8 cellular contexts compared by ENCODE assay signal in the genomic region with DNA sequence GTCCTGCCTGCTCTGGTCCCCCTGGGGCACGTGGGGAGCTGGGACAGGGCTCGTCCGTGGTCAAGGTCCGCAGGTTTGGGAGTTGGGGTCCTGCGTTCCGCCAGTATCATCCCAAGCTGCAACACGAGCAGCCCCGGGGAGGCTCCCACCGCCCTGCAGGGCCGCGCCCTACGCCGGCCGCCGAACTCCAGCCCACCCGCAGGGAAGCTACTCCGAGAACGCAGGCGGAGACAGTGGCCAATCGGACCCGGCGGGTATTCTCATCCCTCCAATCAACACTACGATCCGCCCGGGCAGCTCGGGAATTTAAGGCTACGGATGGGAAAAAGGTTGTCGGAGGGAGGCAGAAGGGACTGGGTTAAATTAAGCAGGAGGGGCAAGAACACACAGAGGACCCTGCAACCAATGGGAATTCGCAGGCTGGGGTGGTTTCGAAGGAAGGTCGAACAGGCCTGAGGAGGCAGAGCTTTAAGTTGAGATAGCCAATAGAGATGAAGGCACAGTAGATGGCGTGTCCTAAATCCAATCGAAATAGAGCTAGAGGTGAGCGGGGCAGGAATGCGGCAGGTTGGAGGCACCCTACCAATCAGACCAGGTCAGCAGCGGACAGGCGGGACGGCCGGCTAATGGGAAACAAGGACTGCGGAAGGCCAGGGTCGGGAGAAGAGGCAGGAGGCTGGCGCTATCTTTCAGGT. TPM values are rescaled to one million over a fixed set of nuclear protein-coding genes. Genes with fewer than 3 reads are reported as not detected.
DNase-seq lines count a peak whose midpoint lies in the region; ATAC-seq and TF ChIP-seq lines count a peak whose summit lies in the region.

No MANE protein-coding gene starts in this region.

- TF ChIP-seq CTCF in GM12865 (IDR thresholded peaks at IDR 0.05; ENCODE audit: insufficient read depth, low read depth, low read length, missing control alignments) (no peak), parathyroid adenoma (IDR thresholded peaks at IDR 0.05) (no peak), transverse colon (IDR thresholded peaks at IDR 0.05) (no peak)

- ATAC-seq in HG02610 (IDR thresholded peaks at IDR 0.05; ENCODE audit: unreplicated experiment), result peak; percentile 76

- H2AFZ ChIP-seq in parathyroid adenoma, result peak overlapping the region; percentile 97

- H3K36me3 ChIP-seq in SK-N-MC (ENCODE audit: insufficient read depth, low read length) (peaks cover 14% of the 10 kb centered on the region), adipocyte (ENCODE audit: control insufficient read depth, insufficient read depth, low read length, severe bottlenecking) (peaks cover 15% of the 10 kb centered on the region), parathyroid adenoma (ENCODE audit: control insufficient read depth, insufficient read depth, low read length) (no peaks in the 10 kb centered on the region), transverse colon (peaks cover 0 to 16% (median 3%) of the 10 kb centered on the region in 4 donors)

- H3K9ac ChIP-seq in SK-N-MC (ENCODE audit: insufficient read length) (peak overlapping the region; percentile 89), adipocyte (ENCODE audit: low read length) (peak overlapping the region; percentile 100), parathyroid adenoma (peak overlapping the region; percentile 87)

- H3K9me3 ChIP-seq in SK-N-MC (ENCODE audit: low read depth, low read length) (no peaks in the 10 kb centered on the region), adipocyte (ENCODE audit: control insufficient read depth, low read length) (no peaks in the 10 kb centered on the region), parathyroid adenoma (ENCODE audit: control insufficient read depth, low read length) (no peaks in the 10 kb centered on the region), transverse colon (no peaks in the 10 kb centered on the region)

- TF ChIP-seq EP300 in transverse colon (IDR thresholded peaks at IDR 0.05; ENCODE audit: low read depth), result no peak

- H3K4me2 ChIP-seq in parathyroid adenoma (ENCODE audit: low read length), result peak overlapping the region; percentile 94

- TF ChIP-seq POLR2A in transverse colon (IDR thresholded peaks at IDR 0.05), result peak; percentile 32

- WGBS in transverse colon (ENCODE audit: low coverage in 1 of 2), 2 donors, result 0% methylated on average over 10 to 40 of the region's 42 CpGs

- peaks cover 2% of the 10 kb centered on the region for H3K79me2 ChIP-seq in parathyroid adenoma

- H3K27me3 ChIP-seq in adipocyte (replicated peaks; ENCODE audit: control insufficient read depth, insufficient read depth, low read length), result no peaks in the 10 kb centered on the region
- no peaks in the 10 kb centered on the region for H3K27me3 ChIP-seq in parathyroid adenoma (ENCODE audit: control insufficient read depth, insufficient read depth, low read length)
- H3K27me3 ChIP-seq in transverse colon, result no peaks in the 10 kb centered on the region

- intact Hi-C loops in cardiac septum (cut with DNase I) (loop anchor here (1.0 to 5.0 kb wide), 5 partner anchors 16 to 95 kb away; a partner anchor contains a TSS), transverse colon (cut with DNase I; ENCODE audit: low total_unique reads) (no loop called here)

- peak; percentile 100 for DNase-seq in GM12865 (ENCODE audit: low read depth)
- peak; percentile 95 for DNase-seq in NCI-H1092 (lab: John Stamatoyannopoulos, UW)
- peak; percentile 90 for DNase-seq in SK-N-MC (ENCODE audit: low read depth, low spot score)
- peak; percentile 99 for DNase-seq in adipocyte (ENCODE audit: low read depth)
- peak; percentile 99 for DNase-seq in cardiac septum (ENCODE audit: low spot score)
- DNase-seq in transverse colon, result peak; percentile 98

- H3K4me3 ChIP-seq in GM12865 (ENCODE audit: low read depth, low read length) (peak overlapping the region; percentile 97), SK-N-MC (peak overlapping the region; percentile 98), adipocyte (ENCODE audit: low read length) (peak overlapping the region; percentile 89), parathyroid adenoma (ENCODE audit: low read depth, low read length) (peak overlapping the region; percentile 92), transverse colon (peak overlapping the region; percentile 52 to 82 (median 62))

- in situ Hi-C loops in transverse colon (cut with MboI; ENCODE audit: low pct_ligation_motif_present in 1 of 4, low pct_unique_long_range_greater_than_20kb in 1 of 4, low sequenced_read_pairs in 3 of 4), result no loop called here

- peak overlapping the region; percentile 98 for H3K27ac ChIP-seq in SK-N-MC
- peak overlapping the region; percentile 99 for H3K27ac ChIP-seq in parathyroid adenoma
- peak overlapping the region; percentile 91 to 98 (median 96) for H3K27ac ChIP-seq in transverse colon

- peaks cover 38% of the 10 kb centered on the region for H3K4me1 ChIP-seq in adipocyte (ENCODE audit: control insufficient read depth, insufficient read depth, low read length)
- H3K4me1 ChIP-seq in parathyroid adenoma, result peaks cover 10% of the 10 kb centered on the region
- H3K4me1 ChIP-seq in transverse colon, result peaks cover 14 to 33% (median 26%) of the 10 kb centered on the region in 4 donors

RNA-seq across cellular contexts. Expression of a gene that starts 0.6 kb away (rescaled TPM):
- 104 TPM for total RNA-seq in cardiac septum
- 10 to 100 TPM in 3 of 4 donors, 1 to 10 TPM in 1; 8.2 to 64.7 (median 47.4) TPM for total RNA-seq in transverse colon

RNA-seq across cellular contexts. Expression of a gene that starts 16.1 kb away (rescaled TPM):
- 382 TPM for total RNA-seq in cardiac septum
- 100 to 1,000 TPM in 1 of 4 donors, 10 to 100 TPM in 1, 1 to 10 TPM in 2; 2.5 to 211 (median 12.9) TPM for total RNA-seq in transverse colon

RNA-seq across cellular contexts. Expression of a gene that starts 18.7 kb away (rescaled TPM):
- 204 TPM for total RNA-seq in cardiac septum
- total RNA-seq in transverse colon, result 1,000 to 10,000 TPM in 1 of 4 donors, 100 to 1,000 TPM in 3; 743 to 1,049 (median 945) TPM

RNA-seq across cellular contexts. Expression of a gene that starts 20.5 kb away (rescaled TPM):
- total RNA-seq in cardiac septum (38.9 TPM), transverse colon (10 to 100 TPM; 35.9 to 71.8 (median 51.8) TPM)

RNA-seq across cellular contexts. Expression of a gene that starts 26.9 kb away (rescaled TPM):
- total RNA-seq in cardiac septum (84.7 TPM), transverse colon (100 to 1,000 TPM in 1 of 4 donors, 10 to 100 TPM in 3; 57.2 to 348 (median 73.7) TPM)

Comparison
In these comparisons a context has a peak if more than half of its experiments do, and no peak if none do; other contexts are left out.
1. Peak in every context shown above with its lines: DNase-seq, ATAC-seq, H3K4me3 ChIP-seq and H3K27ac ChIP-seq.